12 cellular contexts compared by ENCODE assay signal in the genomic region with DNA sequence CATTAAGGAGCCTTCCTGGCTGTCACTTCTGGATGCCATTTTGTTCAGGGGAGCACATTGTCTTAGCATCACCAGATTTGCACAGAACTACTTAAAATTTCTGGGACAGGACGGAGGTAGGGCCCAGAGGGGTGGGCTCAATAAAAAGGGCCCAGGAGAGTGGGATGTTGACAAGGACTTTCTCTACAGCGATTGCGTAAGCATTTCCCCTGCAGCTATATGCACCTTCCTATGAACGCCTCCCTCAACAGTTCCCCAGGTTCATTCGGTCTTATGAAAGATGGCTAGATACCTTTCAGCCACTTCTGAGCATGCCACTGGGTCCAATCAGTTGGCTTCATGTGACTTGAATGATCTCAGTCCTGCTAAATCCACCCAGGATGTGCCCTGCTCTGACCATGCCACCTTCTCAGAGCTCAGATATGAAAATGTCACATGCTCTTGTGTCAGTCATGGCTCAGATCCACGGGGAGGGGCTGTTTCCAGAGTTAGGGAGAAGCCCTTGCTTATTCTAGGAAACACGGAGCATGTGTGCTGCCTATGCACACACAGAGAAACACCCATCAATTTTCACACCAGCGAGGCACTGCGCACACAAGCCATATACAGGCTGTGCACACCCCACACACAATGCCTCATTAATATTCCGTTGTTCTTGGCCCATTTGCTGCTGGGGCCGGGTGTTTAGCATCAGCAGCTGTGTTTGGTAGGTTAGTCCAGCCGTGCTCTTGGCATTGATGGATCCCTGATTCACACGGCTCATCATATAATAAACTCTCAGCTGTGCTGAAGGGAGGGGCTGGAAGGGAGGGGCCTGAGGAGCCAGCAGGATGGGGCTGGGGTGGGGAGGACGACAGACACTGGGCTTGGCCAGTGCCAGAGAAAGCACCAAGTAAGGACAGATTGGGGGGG. TPM values are rescaled to one million over a fixed set of nuclear protein-coding genes. Genes with fewer than 3 reads are reported as not detected.
DNase-seq lines count a peak whose midpoint lies in the region; TF ChIP-seq lines count a peak whose summit lies in the region.
"Had no signal": no experiment of that assay in that cellular context is flagged by ENCODE, and none has a peak within 500 bp of the region (broad histone marks: within the 10 kb centered on the region; RNA-seq: fewer than 3 reads in every experiment).

No MANE protein-coding gene starts in this region.

- H3K36me3 ChIP-seq in tibial artery (peaks cover 97 to 100% (median 100%) of the 10 kb centered on the region in 3 donors), testis (ENCODE audit: low read depth, missing control alignments) (no peaks in the 10 kb centered on the region)

- 61 to 64% methylated on average over 14 of the region's 14 CpGs for WGBS in testis, 2 donors

- intact Hi-C loops in tibial artery (cut with DNase I; ENCODE audit: low total_unique reads) (no loop called here), testis (cut with DNase I; ENCODE audit: low total_unique reads) (no loop called here)

- H3K4me1 ChIP-seq in tibial artery (peaks cover 0 to 68% (median 25%) of the 10 kb centered on the region in 4 donors), testis (no peaks in the 10 kb centered on the region)
- H3K4me1 ChIP-seq: spleen had no signal

- DNase-seq in NCI-H2029 (lab: John Stamatoyannopoulos, UW) (peak; percentile 25), NCI-H2029 treated with DMSO at 0.1 percent for 48 hours (lab: John Stamatoyannopoulos, UW) (no peak), tibial artery (no peak), ACHN (no peak), GDM1 (lab: John Stamatoyannopoulos, UW) (no peak), testis (no peak)
- DNase-seq: activated CD8-positive, alpha-beta T cell treated with anti-CD3 and anti-CD28 coated beads for 36 hours; midbrain had no signal

- no peaks in the 10 kb centered on the region for H3K9me3 ChIP-seq in tibial artery
- no peaks in the 10 kb centered on the region for H3K9me3 ChIP-seq in testis
- H3K9me3 ChIP-seq: spleen had no signal

- H3K27me3 ChIP-seq in layer of hippocampus (ENCODE audit: control insufficient read depth, insufficient read depth, low read length) (no peaks in the 10 kb centered on the region), tibial artery (no peaks in the 10 kb centered on the region), testis (no peaks in the 10 kb centered on the region)
- H3K27me3 ChIP-seq: spleen had no signal

- H3K4me3 ChIP-seq in tibial artery: no peak overlapping the region
- no peak overlapping the region for H3K4me3 ChIP-seq in testis
- H3K4me3 ChIP-seq: spleen had no signal

- in situ Hi-C loops in ACHN (cut with HindIII; ENCODE audit: low pct_ligation_motif_present, low pct_unique_long_range_greater_than_20kb, low sequenced_read_pairs): no loop called here

- no peak for TF ChIP-seq POLR2A in testis (IDR thresholded peaks at IDR 0.05)

- TF ChIP-seq CTCF in tibial artery (IDR thresholded peaks at IDR 0.05): no peak
- TF ChIP-seq CTCF in testis (IDR thresholded peaks at IDR 0.05): no peak

- peak overlapping the region; percentile 69 for H3K27ac ChIP-seq in angular gyrus (ENCODE audit: low read depth, low read length)
- H3K27ac ChIP-seq in layer of hippocampus (ENCODE audit: low read depth, low read length): peak overlapping the region; percentile 50
- peak overlapping the region; percentile 46 to 56 for H3K27ac ChIP-seq in tibial artery
- no peak overlapping the region for H3K27ac ChIP-seq in testis
- H3K27ac ChIP-seq: spleen had no signal

RNA-seq across cellular contexts. Expression of a gene that starts 52.5 kb away (rescaled TPM):
- 10 to 100 TPM; 10.6 to 28.7 TPM for total RNA-seq in testis
- polyA plus RNA-seq in testis (ENCODE audit: insufficient read depth, low read depth, low replicate concordance): 38.8 TPM
- total RNA-seq: activated CD8-positive, alpha-beta T cell treated with anti-CD3 and anti-CD28 coated beads for 36 hours; T-helper 1 cell treated with Interleukin-12 subunit alpha and Interleukin-12 subunit beta and Interleukin-4 antibody, amounts not matched to agents 30 ng/mL and 1 ng/mL, for 36 hours had no signal

Comparison
In these comparisons a context has a peak if more than half of its experiments do, and no peak if none do; other contexts are left out.
1. H3K27ac ChIP-seq: peak in angular gyrus (single experiment), layer of hippocampus (single experiment) and tibial artery (2 of 2); none in testis (0 of 2).